ENCODE assay signal across 1 cellular context in the genomic region with DNA sequence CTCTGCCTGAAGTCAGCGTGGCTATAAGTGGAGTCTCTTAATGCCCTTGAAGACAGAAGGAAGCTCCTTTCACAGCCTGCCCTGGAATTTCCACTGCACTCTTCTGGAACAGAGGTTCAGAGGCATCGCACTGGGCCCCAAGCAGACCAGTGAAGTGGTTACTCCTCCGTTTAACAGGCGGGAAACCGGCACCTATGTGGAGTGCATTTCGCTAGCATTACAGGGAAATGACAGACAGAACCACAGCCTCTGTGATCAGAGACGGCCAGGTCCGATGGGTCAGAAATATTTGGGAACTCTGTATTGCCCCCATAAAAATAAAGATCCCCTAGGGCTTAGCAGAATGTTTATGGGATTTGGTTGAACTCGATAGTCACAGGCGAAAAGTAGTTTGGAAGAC.
TF ChIP-seq lines count a peak whose summit lies in the region.

No MANE protein-coding gene starts in this region.

TF ChIP-seq in H1, 55 proteins besides CTCF, POLR2A, EP300 and RAD21 (continued from another document):
- TF ChIP-seq SIN3A (conservative IDR thresholded peaks at IDR 0.05 in 1 of 2, IDR thresholded peaks at IDR 0.05 in 1 of 2; ENCODE audit: low read depth in 1 of 2, low read length in 2 of 2): no peak
- TF ChIP-seq POLR2AphosphoS5 (IDR thresholded peaks at IDR 0.05; ENCODE audit: low read depth, low read length): no peak
- no peak for TF ChIP-seq PHF8 (conservative IDR thresholded peaks at IDR 0.05; ENCODE audit: low read depth, low read length)
- no peak for TF ChIP-seq TCF12 (IDR thresholded peaks at IDR 0.05; ENCODE audit: low read depth, low read length)
- TF ChIP-seq CHD1 (IDR thresholded peaks at IDR 0.05; ENCODE audit: low read depth, low read length): no peak
- no peak for TF ChIP-seq SAP30 (IDR thresholded peaks at IDR 0.05; ENCODE audit: insufficient read depth, insufficient replicate concordance, low read length)
- no peak for TF ChIP-seq FOSL1 (IDR thresholded peaks at IDR 0.05; ENCODE audit: insufficient read depth, low read depth, low read length)
- TF ChIP-seq TAF1 (IDR thresholded peaks at IDR 0.05; ENCODE audit: low read depth, low read length): no peak
- no peak for TF ChIP-seq ASH2L (IDR thresholded peaks at IDR 0.05; ENCODE audit: low read length)
- no peak for TF ChIP-seq BCL11A (IDR thresholded peaks at IDR 0.05; ENCODE audit: low read depth in 2 of 2, low read length in 2 of 2)
- no peak for TF ChIP-seq SUZ12 (IDR thresholded peaks at IDR 0.05; ENCODE audit: low read length)
- TF ChIP-seq, protein P1, sequence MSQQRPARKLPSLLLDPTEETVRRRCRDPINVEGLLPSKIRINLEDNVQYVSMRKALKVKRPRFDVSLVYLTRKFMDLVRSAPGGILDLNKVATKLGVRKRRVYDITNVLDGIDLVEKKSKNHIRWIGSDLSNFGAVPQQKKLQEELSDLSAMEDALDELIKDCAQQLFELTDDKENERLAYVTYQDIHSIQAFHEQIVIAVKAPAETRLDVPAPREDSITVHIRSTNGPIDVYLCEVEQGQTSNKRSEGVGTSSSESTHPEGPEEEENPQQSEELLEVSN (IDR thresholded peaks at IDR 0.05): no peak
- TF ChIP-seq CBX5 (IDR thresholded peaks at IDR 0.05; ENCODE audit: low read depth, low read length): no peak
- TF ChIP-seq GABPA (IDR thresholded peaks at IDR 0.05; ENCODE audit: borderline replicate concordance, insufficient read depth, low read length): no peak
- TF ChIP-seq ZNF274 (IDR thresholded peaks at IDR 0.05; ENCODE audit: borderline replicate concordance, extremely low read depth, low read length): no peak
- TF ChIP-seq JUN (IDR thresholded peaks at IDR 0.05; ENCODE audit: low read depth, low read length): no peak
- no peak for TF ChIP-seq TAF7 (optimal IDR thresholded peaks at IDR 0.05; ENCODE audit: borderline replicate concordance, low read depth, low read length)
- no peak for TF ChIP-seq RBBP5 (IDR thresholded peaks at IDR 0.05; ENCODE audit: borderline replicate concordance, low read depth, low read length)
- no peak for TF ChIP-seq KDM1A (IDR thresholded peaks at IDR 0.05; ENCODE audit: borderline replicate concordance, low read length)
